27 cellular contexts compared by ENCODE assay signal in genomic region chr17:42944211-42944610, GRCh38. TPM values are rescaled to one million over a fixed set of nuclear protein-coding genes. Genes with fewer than 3 reads are reported as not detected.
"Had no signal": no experiment of that assay in that cellular context is flagged by ENCODE, and none has a peak within 500 bp of the region (broad histone marks: within the 10 kb centered on the region; RNA-seq: fewer than 3 reads in every experiment).

No MANE protein-coding gene starts in this region.

- H3K27ac Mint-ChIP-seq: activated CD4-positive, alpha-beta memory T cell treated with anti-CD3 and anti-CD28 coated beads for 36 hours; activated T-helper 1 cell treated with anti-CD3 and anti-CD28 coated beads, Interleukin-12 subunit alpha, Interleukin-12 subunit beta, Interleukin-2, Interleukin-4 antibody, amounts not matched to agents 30 ng/mL and 10 ng/mL and 1 ng/mL, durations not matched to agents 14 hours and 24 hours and 36 hours; effector memory CD8-positive, alpha-beta T cell; memory B cell; nephron progenitor cell; stimulated activated effector memory CD8-positive, alpha-beta T cell treated with anti-CD3 and anti-CD28 coated beads, Interleukin-12 subunit alpha, Interleukin-12 subunit beta, amount 100 ng/mL, for 72 hours; stimulated activated naive CD8-positive, alpha-beta T cell treated with anti-CD3 and anti-CD28 coated beads, Interleukin-15, amount 100 ng/mL, for 72 hours had no signal

- H2AFZ ChIP-seq: parathyroid adenoma had no signal

- H3K27me3 Mint-ChIP-seq: activated CD4-positive, alpha-beta memory T cell treated with anti-CD3 and anti-CD28 coated beads for 36 hours; central memory CD8-positive, alpha-beta T cell; memory B cell had no signal

- H3K79me2 ChIP-seq: parathyroid adenoma had no signal

- H3K9ac ChIP-seq: parathyroid adenoma had no signal

- H3K27me3 ChIP-seq: ascending aorta, dorsolateral prefrontal cortex, esophagus muscularis mucosa, tibial artery had no signal

- H3K9me3 ChIP-seq: ascending aorta, esophagus muscularis mucosa, heart right ventricle, tibial artery had no signal

- DNase-seq: activated CD4-positive, alpha-beta memory T cell treated with anti-CD3 and anti-CD28 coated beads for 36 hours; activated CD4-positive, alpha-beta T cell treated with anti-CD3 and anti-CD28 coated beads for 48 hours; activated gamma-delta T cell; activated naive CD4-positive, alpha-beta T cell treated with anti-CD3 and anti-CD28 coated beads, Interleukin-2, amount 50 U/mL, for 16 hours; dorsolateral prefrontal cortex; effector memory CD8-positive, alpha-beta T cell; heart right ventricle; islet precursor cell; left cardiac atrium; nephron progenitor cell; right cardiac atrium; stimulated activated CD4-positive, alpha-beta T cell treated with anti-CD3 and anti-CD28 coated beads, Interleukin-1b, Interleukin-23, amount 100 ng/mL, for 48 hours; stimulated activated naive CD8-positive, alpha-beta T cell treated with anti-CD3 and anti-CD28 coated beads, Interleukin-15, amount 100 ng/mL, for 72 hours; tibial artery had no signal

- H3K4me1 Mint-ChIP-seq: central memory CD8-positive, alpha-beta T cell; memory B cell; nephron progenitor cell; stimulated activated effector memory CD8-positive, alpha-beta T cell treated with anti-CD3 and anti-CD28 coated beads, Interleukin-12 subunit alpha, Interleukin-12 subunit beta, amount 100 ng/mL, for 72 hours; stimulated activated naive CD8-positive, alpha-beta T cell treated with anti-CD3 and anti-CD28 coated beads, Interleukin-15, amount 100 ng/mL, for 72 hours had no signal

- H3K4me1 ChIP-seq: parathyroid adenoma had no signal

- H3K27ac ChIP-seq: dorsolateral prefrontal cortex, heart right ventricle, parathyroid adenoma had no signal

- H3K4me3 ChIP-seq: ascending aorta, dorsolateral prefrontal cortex, esophagus muscularis mucosa, heart right ventricle, tibial artery had no signal

- H3K9me3 Mint-ChIP-seq: activated CD4-positive, alpha-beta memory T cell treated with anti-CD3 and anti-CD28 coated beads for 36 hours; activated T-helper 1 cell treated with anti-CD3 and anti-CD28 coated beads, Interleukin-12 subunit alpha, Interleukin-12 subunit beta, Interleukin-2, Interleukin-4 antibody, amounts not matched to agents 30 ng/mL and 10 ng/mL and 1 ng/mL, durations not matched to agents 14 hours and 24 hours and 36 hours; central memory CD8-positive, alpha-beta T cell; effector memory CD8-positive, alpha-beta T cell; memory B cell; nephron progenitor cell; stimulated activated effector memory CD8-positive, alpha-beta T cell treated with anti-CD3 and anti-CD28 coated beads, Interleukin-12 subunit alpha, Interleukin-12 subunit beta, amount 100 ng/mL, for 72 hours; stimulated activated naive CD8-positive, alpha-beta T cell treated with anti-CD3 and anti-CD28 coated beads, Interleukin-15, amount 100 ng/mL, for 72 hours had no signal

- H3K4me3 Mint-ChIP-seq: activated CD4-positive, alpha-beta memory T cell treated with anti-CD3 and anti-CD28 coated beads for 36 hours; activated T-helper 1 cell treated with anti-CD3 and anti-CD28 coated beads, Interleukin-12 subunit alpha, Interleukin-12 subunit beta, Interleukin-2, Interleukin-4 antibody, amounts not matched to agents 30 ng/mL and 10 ng/mL and 1 ng/mL, durations not matched to agents 14 hours and 24 hours and 36 hours; central memory CD8-positive, alpha-beta T cell; effector memory CD8-positive, alpha-beta T cell; memory B cell; nephron progenitor cell; stimulated activated effector memory CD8-positive, alpha-beta T cell treated with anti-CD3 and anti-CD28 coated beads, Interleukin-12 subunit alpha, Interleukin-12 subunit beta, amount 100 ng/mL, for 72 hours; stimulated activated naive CD8-positive, alpha-beta T cell treated with anti-CD3 and anti-CD28 coated beads, Interleukin-15, amount 100 ng/mL, for 72 hours had no signal

RNA-seq across cellular contexts. Expression of gene PTGES3L, which starts 35.7 kb away (rescaled TPM):
- total RNA-seq: ascending aorta had no signal

RNA-seq across cellular contexts. Expression of gene G6PC1, which starts 43.6 kb away (rescaled TPM):
- total RNA-seq: activated CD4-positive, alpha-beta memory T cell treated with anti-CD3 and anti-CD28 coated beads for 36 hours; activated T-helper 1 cell treated with anti-CD3 and anti-CD28 coated beads, Interleukin-12 subunit alpha, Interleukin-12 subunit beta, Interleukin-2, Interleukin-4 antibody, amounts not matched to agents 30 ng/mL and 10 ng/mL and 1 ng/mL, durations not matched to agents 14 hours and 24 hours and 36 hours; ascending aorta; dorsolateral prefrontal cortex; heart right ventricle; left cardiac atrium; lower leg skin; myocyte; pulmonary artery endothelial cell; right cardiac atrium; skeletal muscle tissue; T-helper 2 cell treated with Interferon-gamma antibody and Interleukin-4, amounts not matched to agents 100 ng/mL and 5 ng/mL, for 36 hours; urinary bladder had no signal
